9 cellular contexts compared by ENCODE assay signal in genomic region chr4:13415068-13415785, GRCh38.
"Had no signal": no experiment of that assay in that cellular context is flagged by ENCODE, and none has a peak within 500 bp of the region (broad histone marks: within the 10 kb centered on the region; RNA-seq: fewer than 3 reads in every experiment).

No MANE protein-coding gene starts in this region.

- H3K27ac Mint-ChIP-seq: memory B cell had no signal

- H3K27me3 ChIP-seq: dorsolateral prefrontal cortex, upper lobe of left lung had no signal

- DNase-seq: activated naive CD4-positive, alpha-beta T cell treated with anti-CD3 and anti-CD28 coated beads, Interleukin-2, amount 50 U/mL, for 16 hours; dorsolateral prefrontal cortex; natural killer cell; stimulated activated CD4-positive, alpha-beta T cell treated with anti-CD3 and anti-CD28 coated beads, Interleukin-15, amount 100 ng/mL, for 24 hours; substantia nigra had no signal

- H3K27me3 Mint-ChIP-seq: memory B cell had no signal

- H3K36me3 ChIP-seq: upper lobe of left lung had no signal

- H3K9me3 ChIP-seq: upper lobe of left lung had no signal

- H3K27ac ChIP-seq: dorsolateral prefrontal cortex, upper lobe of left lung had no signal

- H3K4me3 ChIP-seq: dorsolateral prefrontal cortex, upper lobe of left lung had no signal

- H3K4me3 Mint-ChIP-seq: memory B cell, natural killer cell had no signal

- ATAC-seq: activated CD4-positive, CD25-positive, alpha-beta regulatory T cell treated with anti-CD3 and anti-CD28 coated beads, Interleukin-2, amount 50 U/mL, for 24 hours; esophagus mucosa; natural killer cell had no signal
